In genomic region chr16:1193825-1194581, GRCh38 we compare ENCODE assay signal across 17 cellular contexts. TPM values are rescaled to one million over a fixed set of nuclear protein-coding genes. Genes with fewer than 3 reads are reported as not detected.
DNase-seq lines count a peak whose midpoint lies in the region; ATAC-seq and TF ChIP-seq lines count a peak whose summit lies in the region.
"Had no signal": no experiment of that assay in that cellular context is flagged by ENCODE, and none has a peak within 500 bp of the region (broad histone marks: within the 10 kb centered on the region; RNA-seq: fewer than 3 reads in every experiment).

No MANE protein-coding gene starts in this region.

- no peak overlapping the region for H2BK120ac ChIP-seq in neuronal stem cell (ENCODE audit: low read depth, low read length)

- no peak for TF ChIP-seq CTCF in BE2C (IDR thresholded peaks at IDR 0.05; ENCODE audit: low read depth, low read length)
- no peak for TF ChIP-seq CTCF in psoas muscle (IDR thresholded peaks at IDR 0.05)

- H2AK5ac ChIP-seq in neuronal stem cell (ENCODE audit: low read depth, low read length) = peak overlapping the region; percentile 37

- H3K36me3 ChIP-seq in BE2C (no peaks in the 10 kb centered on the region), neuronal stem cell (replicated peaks in 1 of 2; ENCODE audit: control insufficient read depth in 2 of 2, insufficient read depth in 2 of 2, low read length in 2 of 2) (no peaks in the 10 kb centered on the region), psoas muscle (ENCODE audit: insufficient read depth in 1 of 2, low read depth in 1 of 2) (no peaks in the 10 kb centered on the region)
- H3K36me3 ChIP-seq: SJSA1 had no signal

- H3K4me3 ChIP-seq in BE2C (ENCODE audit: low read depth, low read length) = peak overlapping the region; percentile 37
- H3K4me3 ChIP-seq in neuronal stem cell (ENCODE audit: low read length in 2 of 2) = no peak overlapping the region
- H3K4me3 ChIP-seq in psoas muscle = no peak overlapping the region
- H3K4me3 ChIP-seq: SJSA1 had no signal

- POLR2A ChIA-PET in HEK293T (lab: Yijun Ruan, JAX) = no interaction called here

- H3K79me1 ChIP-seq in neuronal stem cell (ENCODE audit: low read depth, low read length) = peaks cover 30% of the 10 kb centered on the region

- H3K27me3 ChIP-seq in BE2C = no peaks in the 10 kb centered on the region; the same call in 1 of the 2 replicates
- no peaks in the 10 kb centered on the region for H3K27me3 ChIP-seq in neuronal stem cell (ENCODE audit: control insufficient read depth in 3 of 3, insufficient read depth in 3 of 3, low read depth in 1 of 3, low read length in 3 of 3)
- peaks cover 0 to 54% (median 8%) of the 10 kb centered on the region in 3 donors for H3K27me3 ChIP-seq in psoas muscle (ENCODE audit: insufficient read depth in 3 of 3, low read length in 2 of 3)

- WGBS in neuronal stem cell (ENCODE audit: extremely low coverage in 2 of 2, insufficient read length in 2 of 2, insufficient replicate concordance in 1 of 2), 2 donors = no CpG with 5 or more reads among the region's 29 CpGs
- 64 to 71% (median 66%) methylated on average over 27 to 29 of the region's 29 CpGs for WGBS in psoas muscle, 3 donors

- H3K27ac ChIP-seq in neuronal stem cell (replicated peaks; ENCODE audit: low read length) (no peak overlapping the region), psoas muscle (no peak overlapping the region)
- H3K27ac ChIP-seq: SJSA1 had no signal

- H2BK12ac ChIP-seq in neuronal stem cell (ENCODE audit: low read length) = no peak overlapping the region

- H3K9me3 ChIP-seq in BE2C (no peaks in the 10 kb centered on the region), neuronal stem cell (replicated peaks in 1 of 2; ENCODE audit: control insufficient read depth in 2 of 2, insufficient read depth in 1 of 2, low read depth in 1 of 2, low read length in 2 of 2) (no peaks in the 10 kb centered on the region), psoas muscle (no peaks in the 10 kb centered on the region)
- H3K9me3 ChIP-seq: Caco-2, SJSA1 had no signal

- peak overlapping the region; percentile 88 for H2BK5ac ChIP-seq in neuronal stem cell (ENCODE audit: low read length)

- peak overlapping the region; percentile 11 for H3K4me2 ChIP-seq in neuronal stem cell (ENCODE audit: insufficient read depth, low read length, poor library complexity, severe bottlenecking)

- H3K4me1 ChIP-seq in BE2C (peaks cover 8% of the 10 kb centered on the region), neuronal stem cell (ENCODE audit: control insufficient read depth in 2 of 2, insufficient read depth in 1 of 2, low read depth in 1 of 2, low read length in 2 of 2) (peaks cover 6 to 9% of the 10 kb centered on the region in 2 donors), psoas muscle (no peaks in the 10 kb centered on the region)
- H3K4me1 ChIP-seq: Caco-2, SJSA1 had no signal

- CTCF ChIA-PET in HEK293T (lab: Yijun Ruan, JAX) = interaction anchor here (0.6 to 1.0 kb wide), 4 partner anchors 18 to 409 kb away, joined by 3 to 6 read pairs (median 4); no protein-coding TSS in a partner anchor

- H3K4ac ChIP-seq in neuronal stem cell (ENCODE audit: low read length) = no peak overlapping the region

- peak overlapping the region; percentile 17 for H3K14ac ChIP-seq in neuronal stem cell (ENCODE audit: low read length)

- peak overlapping the region; percentile 85 for H3K23ac ChIP-seq in neuronal stem cell (ENCODE audit: low read depth, low read length, poor library complexity)

- H3K18ac ChIP-seq in neuronal stem cell (ENCODE audit: low read length) = peak overlapping the region; percentile 71

- no peak overlapping the region for H4K91ac ChIP-seq in neuronal stem cell (ENCODE audit: low read depth, low read length, poor library complexity)

- H3K9ac ChIP-seq in neuronal stem cell (ENCODE audit: low read depth, low read length, poor library complexity) = peak overlapping the region; percentile 44

- no peak for ATAC-seq in psoas muscle

- intact Hi-C loops in psoas muscle (cut with DNase I) = loop anchor here in 1 of 2 donors (1.0 to 5.0 kb wide), 2 partner anchors 87 to 137 kb away; no protein-coding TSS in a partner anchor

- no peak overlapping the region for H2BK15ac ChIP-seq in neuronal stem cell (ENCODE audit: low read length)

- no peak for DNase-seq in BE2C
- no peak for DNase-seq in HEK293T (ENCODE audit: extremely low spot score)
- DNase-seq in ecto neural progenitor cell (ENCODE audit: low spot score) = peak; percentile 48
- no peak for DNase-seq in neuronal stem cell (ENCODE audit: low spot score)
- no peak for DNase-seq in activated gamma-delta T cell (lab: John Stamatoyannopoulos, UW)
- DNase-seq in psoas muscle = no peak
- no peak for DNase-seq in DMS53 (lab: John Stamatoyannopoulos, UW)
- DNase-seq in iPS-NIHi7 (ENCODE audit: extremely low spot score) = no peak
- DNase-seq: ACHN, AML-193, HFFc6, MM.1S, NCI-H1105, NCI-H187, PC-3 had no signal

- no peak overlapping the region for H4K8ac ChIP-seq in neuronal stem cell (ENCODE audit: low read depth, low read length)

- H2AFZ ChIP-seq in neuronal stem cell (ENCODE audit: low read length) = no peak overlapping the region

TF ChIP-seq in HEK293T, 16 proteins besides CTCF, POLR2A, EP300 and RAD21:
- no peak for TF ChIP-seq LEF1 (IDR thresholded peaks at IDR 0.05; ENCODE audit: borderline replicate concordance)
- no peak for TF ChIP-seq L3MBTL2 (conservative IDR thresholded peaks at IDR 0.05)
- TF ChIP-seq FOXK2 (IDR thresholded peaks at IDR 0.05) = no peak
- TF ChIP-seq PKNOX1 (IDR thresholded peaks at IDR 0.05) = peak; percentile 44; the same call in 1 of the 2 replicates

RNA-seq across cellular contexts. Expression of gene TPSG1, which starts 31.1 kb away (rescaled TPM):
- polyA plus RNA-seq in BE2C (2012; ENCODE audit: insufficient read depth, insufficient read length, low read depth) = not detected
- not detected for polyA plus RNA-seq in neuronal stem cell (2013, experiment 1 of 2)
- not detected for polyA plus RNA-seq in neuronal stem cell (2013, experiment 2 of 2)
- not detected for total RNA-seq in psoas muscle
- polyA plus RNA-seq in psoas muscle = under 1 TPM in 1 of 3 donors, not detected in 2; 0.08 TPM
- total RNA-seq: Caco-2, PC-3, SJSA1 had no signal

RNA-seq across cellular contexts. Expression of gene TPSB2, which starts 36.0 kb away (rescaled TPM):
- polyA plus RNA-seq in BE2C (2012; ENCODE audit: insufficient read depth, insufficient read length, low read depth) = not detected
- polyA plus RNA-seq in neuronal stem cell (2013, experiment 1 of 2) = not detected
- not detected for polyA plus RNA-seq in neuronal stem cell (2013, experiment 2 of 2)
- 10 to 100 TPM in 1 of 4 donors, 1 to 10 TPM in 3; 3.2 to 14.2 (median 4.6) TPM for total RNA-seq in psoas muscle
- 1 to 10 TPM; 1.9 to 6.1 (median 2.7) TPM for polyA plus RNA-seq in psoas muscle
- total RNA-seq: Caco-2, HFFc6, PC-3, SJSA1 had no signal

RNA-seq across cellular contexts. Expression of gene CACNA1H, which starts 41.1 kb away (rescaled TPM):
- 3.6 TPM for polyA plus RNA-seq in BE2C (2012; ENCODE audit: insufficient read depth, insufficient read length, low read depth)
- 21.5 TPM for polyA plus RNA-seq in neuronal stem cell (2013, experiment 1 of 2)
- polyA plus RNA-seq in neuronal stem cell (2013, experiment 2 of 2) = 21.7 TPM
- 1 to 10 TPM; 2.0 to 5.9 (median 3.0) TPM for total RNA-seq in psoas muscle
- polyA plus RNA-seq in psoas muscle = 1 to 10 TPM; 1.8 to 2.3 (median 2.0) TPM
- total RNA-seq: SJSA1 had no signal

RNA-seq across cellular contexts. Expression of gene TPSAB1, which starts 46.5 kb away (rescaled TPM):
- polyA plus RNA-seq in BE2C (2012; ENCODE audit: insufficient read depth, insufficient read length, low read depth) = not detected
- not detected for polyA plus RNA-seq in neuronal stem cell (2013, experiment 1 of 2)
- not detected for polyA plus RNA-seq in neuronal stem cell (2013, experiment 2 of 2)
- 1 to 10 TPM; 1.3 to 8.9 (median 6.0) TPM for total RNA-seq in psoas muscle
- polyA plus RNA-seq in psoas muscle = 1 to 10 TPM; 1.6 to 5.0 (median 2.6) TPM
- total RNA-seq: Caco-2, HFFc6, PC-3, SJSA1 had no signal
